26 cellular contexts compared by ENCODE assay signal in genomic region chr10:107561136-107561650, GRCh38.
"Had no signal": no experiment of that assay in that cellular context is flagged by ENCODE, and none has a peak within 500 bp of the region (broad histone marks: within the 10 kb centered on the region; RNA-seq: fewer than 3 reads in every experiment).

No MANE protein-coding gene starts in this region.

- H3K9me3 ChIP-seq: lower lobe of right lung had no signal

- ATAC-seq: esophagus mucosa; left colon; lower lobe of right lung; naive thymus-derived CD4-positive, alpha-beta T cell; WTC11 had no signal

- FAIRE-seq: frontal cortex, islet of Langerhans had no signal

- H3K36me3 ChIP-seq: brain microvascular endothelial cell, lower lobe of right lung, sigmoid colon, spleen, tibial artery had no signal

- H3K4me1 ChIP-seq: lower lobe of right lung, sigmoid colon, spleen, tibial artery had no signal

- H3K27me3 ChIP-seq: brain microvascular endothelial cell, sigmoid colon, spleen, tibial artery had no signal

- H3K27ac ChIP-seq: brain microvascular endothelial cell, lower lobe of right lung, sigmoid colon, spleen, tibial artery had no signal

- DNase-seq: activated CD4-positive, alpha-beta T cell treated with anti-CD3 and anti-CD28 coated beads, Interleukin-2, amount 50 U/mL, for 4 hours; activated CD8-positive, alpha-beta memory T cell treated with anti-CD3 and anti-CD28 coated beads for 24 hours; activated CD8-positive, alpha-beta memory T cell treated with anti-CD3 and anti-CD28 coated beads, Interleukin-2, amount 50 U/mL, for 48 hours; activated naive CD4-positive, alpha-beta T cell treated with Interleukin-2 at 50 U/mL for 16 hours; activated naive CD8-positive, alpha-beta T cell treated with anti-CD3 and anti-CD28 coated beads for 36 hours; activated T-cell treated with anti-CD3 and anti-CD28 coated beads, Interleukin-2, amount 50 U/mL, for 48 hours; amygdala; brain microvascular endothelial cell; central memory CD4-positive, alpha-beta T cell; dermis blood vessel endothelial cell; effector CD8-positive, alpha-beta T cell; hypothalamus; left colon; lower lobe of right lung; naive thymus-derived CD4-positive, alpha-beta T cell; posterior cingulate gyrus; sigmoid colon; spleen; stimulated activated CD4-positive, alpha-beta T cell treated with anti-CD3 and anti-CD28 coated beads, Interleukin-4, amount 100 ng/mL, for 4 hours; T-helper 1 cell; T-helper 9 cell; tibial artery had no signal

- H3K4me3 ChIP-seq: lower lobe of right lung, sigmoid colon, spleen, tibial artery had no signal
